ENCODE assay signal across 1 cellular context in genomic region chr10:13062813-13063212, GRCh38.
TF ChIP-seq lines count a peak whose summit lies in the region.

No MANE protein-coding gene starts in this region.

TF ChIP-seq in K562, 482 proteins besides CTCF, POLR2A, EP300 and RAD21 (continues in another document):
- TF ChIP-seq CBX2 (IDR thresholded peaks at IDR 0.05; ENCODE audit: insufficient read depth, low read length, poor library complexity, severe bottlenecking), result no peak
- no peak for TF ChIP-seq ARID3B (CRISPR knock-in tag; IDR thresholded peaks at IDR 0.05; ENCODE audit: borderline replicate concordance)
- no peak for TF ChIP-seq HEY1 (CRISPR knock-in tag; IDR thresholded peaks at IDR 0.05; ENCODE audit: borderline replicate concordance)
- TF ChIP-seq ZNF124 (CRISPR knock-in tag; IDR thresholded peaks at IDR 0.05), result no peak
- no peak for TF ChIP-seq MYNN (IDR thresholded peaks at IDR 0.05)
- no peak for TF ChIP-seq MYNN (CRISPR knock-in tag; IDR thresholded peaks at IDR 0.05)
- TF ChIP-seq ETV1 (tag; conservative IDR thresholded peaks at IDR 0.05; ENCODE audit: low read depth), result no peak
- TF ChIP-seq SMAD1 (IDR thresholded peaks at IDR 0.05; ENCODE audit: low read depth, low read length, partially characterized antibody), result no peak
- TF ChIP-seq ASH1L (IDR thresholded peaks at IDR 0.05; ENCODE audit: borderline replicate concordance, low read depth, partially characterized antibody), result peak; percentile 47
- TF ChIP-seq TAF15 (IDR thresholded peaks at IDR 0.05; ENCODE audit: low read depth, low read length), result no peak
- TF ChIP-seq ZFP91 (CRISPR knock-in tag; IDR thresholded peaks at IDR 0.05), result no peak
- no peak for TF ChIP-seq ZNF707 (CRISPR knock-in tag; conservative IDR thresholded peaks at IDR 0.05)
- TF ChIP-seq ZNF23 (CRISPR knock-in tag; IDR thresholded peaks at IDR 0.05), result no peak
- TF ChIP-seq MCM5 (IDR thresholded peaks at IDR 0.05; ENCODE audit: low read depth), result no peak
- TF ChIP-seq STAT5A (IDR thresholded peaks at IDR 0.05; ENCODE audit: borderline replicate concordance, low read length), result no peak
- TF ChIP-seq XRCC3 (IDR thresholded peaks at IDR 0.05), result no peak
- no peak for TF ChIP-seq SRSF1 (IDR thresholded peaks at IDR 0.05; ENCODE audit: low read depth, low read length)
- TF ChIP-seq FOS (IDR thresholded peaks at IDR 0.05; ENCODE audit: extremely low read depth, insufficient read length), result peak; percentile 30
- TF ChIP-seq NFYB (IDR thresholded peaks at IDR 0.05; ENCODE audit: extremely low read depth, insufficient read length), result peak; percentile 68
- TF ChIP-seq FOSL1 (tag; conservative IDR thresholded peaks at IDR 0.05), result peak; percentile 40
- no peak for TF ChIP-seq MCM3 (IDR thresholded peaks at IDR 0.05)
- peak; percentile 59 for TF ChIP-seq MAFG (tag; conservative IDR thresholded peaks at IDR 0.05)
- TF ChIP-seq NBN (IDR thresholded peaks at IDR 0.05; ENCODE audit: low read depth), result no peak
- no peak for TF ChIP-seq POLR3A (IDR thresholded peaks at IDR 0.05; ENCODE audit: borderline replicate concordance, extremely low read depth, insufficient read depth, insufficient read length)
- TF ChIP-seq SMC3 (conservative IDR thresholded peaks at IDR 0.05; ENCODE audit: insufficient read depth, low read depth, low read length), result no peak
- no peak for TF ChIP-seq TAF1 (IDR thresholded peaks at IDR 0.05; ENCODE audit: control insufficient read depth, extremely low read depth, insufficient read depth, low read length, severe bottlenecking)
- TF ChIP-seq BRD4 (IDR thresholded peaks at IDR 0.05), result no peak
- no peak for TF ChIP-seq HBP1 (CRISPR knock-in tag; IDR thresholded peaks at IDR 0.05)
- TF ChIP-seq MIER1 (IDR thresholded peaks at IDR 0.05; ENCODE audit: low read depth), result no peak
- TF ChIP-seq ZNF507 (tag; conservative IDR thresholded peaks at IDR 0.05), result no peak
- peak; percentile 33; the same call in 1 of the 2 replicates for TF ChIP-seq ATF3 (IDR thresholded peaks at IDR 0.05)
- no peak for TF ChIP-seq ATF3 (CRISPR knock-in tag; conservative IDR thresholded peaks at IDR 0.05)
- no peak for TF ChIP-seq NFE2L1 (tag; IDR thresholded peaks at IDR 0.05; ENCODE audit: borderline replicate concordance, low read depth)
- no peak for TF ChIP-seq PTTG1 (tag; IDR thresholded peaks at IDR 0.05; ENCODE audit: low read depth)
- no peak for TF ChIP-seq ZNF12 (CRISPR knock-in tag; IDR thresholded peaks at IDR 0.05)
- TF ChIP-seq RBM17 (IDR thresholded peaks at IDR 0.05; ENCODE audit: borderline replicate concordance, low read depth, low read length), result no peak
- TF ChIP-seq ERF (CRISPR knock-in tag; IDR thresholded peaks at IDR 0.05), result no peak
- TF ChIP-seq NFIX (CRISPR knock-in tag; IDR thresholded peaks at IDR 0.05; ENCODE audit: low read depth), result no peak
- TF ChIP-seq TEAD2 (tag; IDR thresholded peaks at IDR 0.05), result no peak
- no peak for TF ChIP-seq ZNF277 (CRISPR knock-in tag; IDR thresholded peaks at IDR 0.05; ENCODE audit: borderline replicate concordance)
- TF ChIP-seq TAL1 (IDR thresholded peaks at IDR 0.05), result no peak
- no peak for TF ChIP-seq KDM2B (CRISPR knock-in tag; IDR thresholded peaks at IDR 0.05)
- TF ChIP-seq ZBTB12 (CRISPR knock-in tag; IDR thresholded peaks at IDR 0.05), result no peak
- TF ChIP-seq EGR1 (conservative IDR thresholded peaks at IDR 0.05), result no peak
- TF ChIP-seq NRF1 (conservative IDR thresholded peaks at IDR 0.05 in 1 of 2, IDR thresholded peaks at IDR 0.05 in 1 of 2), result no peak
- peak; percentile 10 for TF ChIP-seq MEIS2 (IDR thresholded peaks at IDR 0.05; ENCODE audit: partially characterized antibody)
- no peak for TF ChIP-seq FOXJ2 (tag; IDR thresholded peaks at IDR 0.05)
- no peak for TF ChIP-seq MCM7 (IDR thresholded peaks at IDR 0.05)
- TF ChIP-seq ZBTB2 (IDR thresholded peaks at IDR 0.05), result no peak
- no peak for TF ChIP-seq RFX7 (CRISPR knock-in tag; IDR thresholded peaks at IDR 0.05)
- TF ChIP-seq ELK3 (CRISPR knock-in tag; IDR thresholded peaks at IDR 0.05), result no peak
- TF ChIP-seq BDP1 (IDR thresholded peaks at IDR 0.05; ENCODE audit: insufficient read depth, insufficient read length), result no peak
- TF ChIP-seq GATAD2B (IDR thresholded peaks at IDR 0.05; ENCODE audit: borderline replicate concordance), result no peak
- no peak for TF ChIP-seq MYC (IDR thresholded peaks at IDR 0.05; ENCODE audit: low read depth, low read length)
- no peak for TF ChIP-seq MYC (CRISPR knock-in tag; IDR thresholded peaks at IDR 0.05; ENCODE audit: borderline replicate concordance, low read depth)
- no peak for TF ChIP-seq TRIM28 (IDR thresholded peaks at IDR 0.05)
- TF ChIP-seq RNF2 (IDR thresholded peaks at IDR 0.05), result no peak
- no peak for TF ChIP-seq SRSF7 (optimal IDR thresholded peaks at IDR 0.05; ENCODE audit: low read depth, low read length)
- no peak for TF ChIP-seq KLF10 (CRISPR knock-in tag; IDR thresholded peaks at IDR 0.05)
- no peak for TF ChIP-seq HMG20A (CRISPR knock-in tag; conservative IDR thresholded peaks at IDR 0.05)
- no peak for TF ChIP-seq ZNF311 (CRISPR knock-in tag; IDR thresholded peaks at IDR 0.05)
- TF ChIP-seq CBX1 (IDR thresholded peaks at IDR 0.05; ENCODE audit: low read depth), result no peak
- TF ChIP-seq ELK1 (CRISPR knock-in tag; IDR thresholded peaks at IDR 0.05), result no peak
- no peak for TF ChIP-seq HNRNPK (IDR thresholded peaks at IDR 0.05; ENCODE audit: low read depth, low read length, poor library complexity, severe bottlenecking)
- TF ChIP-seq ARID3A (IDR thresholded peaks at IDR 0.05; ENCODE audit: borderline replicate concordance, low read depth, low read length), result no peak
- TF ChIP-seq ZBTB7A (IDR thresholded peaks at IDR 0.05; ENCODE audit: borderline replicate concordance, control insufficient read depth, low read depth, low read length), result no peak
- TF ChIP-seq TFAP4 (CRISPR knock-in tag; IDR thresholded peaks at IDR 0.05; ENCODE audit: borderline replicate concordance), result peak; percentile 29; the same call in 1 of the 2 replicates
